Comparison of ENCODE assay signal across 1 cellular context in genomic region chr20:17971571-17972013, GRCh38.
TF ChIP-seq lines count a peak whose summit lies in the region.

No MANE protein-coding gene starts in this region.

TF ChIP-seq in HepG2, 621 proteins besides CTCF, POLR2A, EP300 and RAD21 (continued from another document and continues in another):
- TF ChIP-seq TIGD3 (CRISPR knock-in tag; IDR thresholded peaks at IDR 0.05; ENCODE audit: borderline replicate concordance) (no peak), ZBTB49 (CRISPR knock-in tag; IDR thresholded peaks at IDR 0.05; ENCODE audit: borderline replicate concordance) (no peak), ZNF790 (CRISPR knock-in tag; IDR thresholded peaks at IDR 0.05; ENCODE audit: borderline replicate concordance) (no peak), CC2D1A (CRISPR knock-in tag; IDR thresholded peaks at IDR 0.05) (no peak), ZNF543 (CRISPR knock-in tag; IDR thresholded peaks at IDR 0.05) (no peak), ZNF121 (CRISPR knock-in tag; IDR thresholded peaks at IDR 0.05) (peak; percentile 93), ZNF256 (CRISPR knock-in tag; conservative IDR thresholded peaks at IDR 0.05) (no peak), HOMEZ (CRISPR knock-in tag; IDR thresholded peaks at IDR 0.05; ENCODE audit: low read depth) (no peak), ZNF468 (CRISPR knock-in tag; IDR thresholded peaks at IDR 0.05) (no peak), ZNF281 (CRISPR knock-in tag; IDR thresholded peaks at IDR 0.05; ENCODE audit: borderline replicate concordance) (no peak), ZBTB44 (CRISPR knock-in tag; IDR thresholded peaks at IDR 0.05) (no peak), MIER3 (CRISPR knock-in tag; IDR thresholded peaks at IDR 0.05; ENCODE audit: borderline replicate concordance) (no peak), HNF4G (IDR thresholded peaks at IDR 0.05; ENCODE audit: borderline replicate concordance, low read depth, low read length) (no peak), HNF4G (CRISPR knock-in tag; IDR thresholded peaks at IDR 0.05; ENCODE audit: borderline replicate concordance, low read depth) (no peak), GATAD2A (CRISPR knock-in tag; IDR thresholded peaks at IDR 0.05) (0 out of 2 replicates have a peak, but pooled peaks have one; percentile 20), ELF4 (CRISPR knock-in tag; IDR thresholded peaks at IDR 0.05; ENCODE audit: borderline replicate concordance) (no peak; the same call in 1 of the 2 replicates), ZNF136 (CRISPR knock-in tag; IDR thresholded peaks at IDR 0.05; ENCODE audit: low read depth) (no peak), MBNL3 (CRISPR knock-in tag; conservative IDR thresholded peaks at IDR 0.05) (no peak), PLRG1 (conservative IDR thresholded peaks at IDR 0.05) (no peak), HHEX (CRISPR knock-in tag; IDR thresholded peaks at IDR 0.05) (no peak), SRY (CRISPR knock-in tag; IDR thresholded peaks at IDR 0.05) (no peak), ZNF746 (CRISPR knock-in tag; IDR thresholded peaks at IDR 0.05) (no peak), ZNF709 (CRISPR knock-in tag; IDR thresholded peaks at IDR 0.05) (no peak), CHD2 (IDR thresholded peaks at IDR 0.05; ENCODE audit: low read depth, low read length) (no peak), EZH2 (conservative IDR thresholded peaks at IDR 0.05; ENCODE audit: low read depth, low read length) (no peak), ZNF781 (CRISPR knock-in tag; IDR thresholded peaks at IDR 0.05; ENCODE audit: borderline replicate concordance, not compliant biosample characterization) (no peak), ZNF788 (CRISPR knock-in tag; IDR thresholded peaks at IDR 0.05; ENCODE audit: borderline replicate concordance) (no peak), WIZ (CRISPR knock-in tag; IDR thresholded peaks at IDR 0.05) (no peak), ARID5B (CRISPR knock-in tag; IDR thresholded peaks at IDR 0.05) (peak; percentile 37; the same call in 1 of the 2 replicates), ZNF549 (CRISPR knock-in tag; IDR thresholded peaks at IDR 0.05) (no peak), RORA (CRISPR knock-in tag; IDR thresholded peaks at IDR 0.05) (0 out of 2 replicates have a peak, but pooled peaks have one; percentile 50), FOXO1 (CRISPR knock-in tag; IDR thresholded peaks at IDR 0.05) (no peak), ZNF747 (CRISPR knock-in tag; IDR thresholded peaks at IDR 0.05; ENCODE audit: borderline replicate concordance) (0 out of 2 replicates have a peak, but pooled peaks have one; percentile 23), RFX1 (IDR thresholded peaks at IDR 0.05) (no peak), PRDM4 (CRISPR knock-in tag; IDR thresholded peaks at IDR 0.05; ENCODE audit: borderline replicate concordance) (no peak), ARID2 (CRISPR knock-in tag; IDR thresholded peaks at IDR 0.05; ENCODE audit: borderline replicate concordance) (no peak), PHF21A (CRISPR knock-in tag; IDR thresholded peaks at IDR 0.05) (peak; percentile 46; the same call in 1 of the 2 replicates), SRF (IDR thresholded peaks at IDR 0.05; ENCODE audit: low read depth, low read length) (no peak), HMGXB4 (CRISPR knock-in tag; IDR thresholded peaks at IDR 0.05; ENCODE audit: borderline replicate concordance in 1 of 2, low read depth in 1 of 2) (no peak)
